Comparison of ENCODE assay signal across 1 cellular context in the genomic region with DNA sequence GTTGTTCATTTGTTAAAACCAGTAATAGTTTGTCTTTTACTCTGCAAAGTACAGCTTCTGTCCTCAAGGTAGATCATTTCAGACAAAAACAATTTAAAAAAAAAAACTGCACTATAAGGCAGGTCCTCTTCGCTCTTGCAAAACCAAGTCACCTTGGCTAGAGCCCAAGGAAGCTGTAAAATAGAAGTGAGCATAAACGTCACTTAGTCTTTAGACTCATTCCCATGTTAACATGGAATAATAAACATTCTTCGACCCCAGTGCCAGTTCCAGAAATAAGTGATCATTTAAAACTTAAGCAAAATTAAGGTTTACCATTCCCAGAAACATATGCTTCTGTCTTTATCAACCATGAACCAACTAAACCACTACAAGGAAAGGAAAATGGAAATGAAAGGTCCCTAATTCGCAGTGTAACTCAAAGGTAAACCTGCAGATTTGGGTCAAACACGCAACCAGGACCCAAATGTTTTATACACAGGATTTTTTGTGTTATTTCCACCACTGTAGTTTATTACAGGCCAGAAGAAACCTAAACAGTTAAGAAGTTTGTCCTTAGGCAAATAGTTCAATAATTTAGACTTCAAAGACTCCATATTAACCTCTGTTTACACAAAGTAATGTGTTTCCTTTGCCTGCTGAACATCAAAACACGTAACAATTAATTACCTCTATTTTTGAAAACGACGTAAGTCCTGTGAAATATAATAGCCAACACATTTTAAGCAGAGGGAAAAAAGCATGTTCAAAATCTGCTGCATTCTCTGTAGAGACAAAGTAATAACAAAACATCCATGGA.
TF ChIP-seq lines count a peak whose summit lies in the region.

No MANE protein-coding gene starts in this region.

TF ChIP-seq in HepG2, 621 proteins besides CTCF, POLR2A, EP300 and RAD21 (continued from another document and continues in another):
- TF ChIP-seq, protein P1, sequence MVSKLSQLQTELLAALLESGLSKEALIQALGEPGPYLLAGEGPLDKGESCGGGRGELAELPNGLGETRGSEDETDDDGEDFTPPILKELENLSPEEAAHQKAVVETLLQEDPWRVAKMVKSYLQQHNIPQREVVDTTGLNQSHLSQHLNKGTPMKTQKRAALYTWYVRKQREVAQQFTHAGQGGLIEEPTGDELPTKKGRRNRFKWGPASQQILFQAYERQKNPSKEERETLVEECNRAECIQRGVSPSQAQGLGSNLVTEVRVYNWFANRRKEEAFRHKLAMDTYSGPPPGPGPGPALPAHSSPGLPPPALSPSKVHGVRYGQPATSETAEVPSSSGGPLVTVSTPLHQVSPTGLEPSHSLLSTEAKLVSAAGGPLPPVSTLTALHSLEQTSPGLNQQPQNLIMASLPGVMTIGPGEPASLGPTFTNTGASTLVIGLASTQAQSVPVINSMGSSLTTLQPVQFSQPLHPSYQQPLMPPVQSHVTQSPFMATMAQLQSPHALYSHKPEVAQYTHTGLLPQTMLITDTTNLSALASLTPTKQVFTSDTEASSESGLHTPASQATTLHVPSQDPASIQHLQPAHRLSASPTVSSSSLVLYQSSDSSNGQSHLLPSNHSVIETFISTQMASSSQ (IDR thresholded peaks at IDR 0.05; ENCODE audit: low read depth): 0 out of 2 replicates have a peak, but pooled peaks have one; percentile 20
- TF ChIP-seq, protein P1 (CRISPR knock-in tag; IDR thresholded peaks at IDR 0.05; ENCODE audit: borderline replicate concordance): no peak
- TF ChIP-seq YEATS4 (CRISPR knock-in tag; IDR thresholded peaks at IDR 0.05; ENCODE audit: borderline replicate concordance): no peak
- TF ChIP-seq ADNP (CRISPR knock-in tag; IDR thresholded peaks at IDR 0.05): no peak
- TF ChIP-seq PCBP2 (optimal IDR thresholded peaks at IDR 0.05; ENCODE audit: low read depth, low read length, poor library complexity, severe bottlenecking): no peak
- TF ChIP-seq FOXP1 (IDR thresholded peaks at IDR 0.05): no peak
- TF ChIP-seq FOXP1 (CRISPR knock-in tag; IDR thresholded peaks at IDR 0.05): peak; percentile 57; the same call in 1 of the 2 replicates
- TF ChIP-seq, protein P2, sequence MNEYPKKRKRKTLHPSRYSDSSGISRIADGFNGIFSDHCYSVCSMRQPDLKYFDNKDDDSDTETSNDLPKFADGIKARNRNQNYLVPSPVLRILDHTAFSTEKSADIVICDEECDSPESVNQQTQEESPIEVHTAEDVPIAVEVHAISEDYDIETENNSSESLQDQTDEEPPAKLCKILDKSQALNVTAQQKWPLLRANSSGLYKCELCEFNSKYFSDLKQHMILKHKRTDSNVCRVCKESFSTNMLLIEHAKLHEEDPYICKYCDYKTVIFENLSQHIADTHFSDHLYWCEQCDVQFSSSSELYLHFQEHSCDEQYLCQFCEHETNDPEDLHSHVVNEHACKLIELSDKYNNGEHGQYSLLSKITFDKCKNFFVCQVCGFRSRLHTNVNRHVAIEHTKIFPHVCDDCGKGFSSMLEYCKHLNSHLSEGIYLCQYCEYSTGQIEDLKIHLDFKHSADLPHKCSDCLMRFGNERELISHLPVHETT (CRISPR knock-in tag; conservative IDR thresholded peaks at IDR 0.05): no peak
- TF ChIP-seq, protein P3, sequence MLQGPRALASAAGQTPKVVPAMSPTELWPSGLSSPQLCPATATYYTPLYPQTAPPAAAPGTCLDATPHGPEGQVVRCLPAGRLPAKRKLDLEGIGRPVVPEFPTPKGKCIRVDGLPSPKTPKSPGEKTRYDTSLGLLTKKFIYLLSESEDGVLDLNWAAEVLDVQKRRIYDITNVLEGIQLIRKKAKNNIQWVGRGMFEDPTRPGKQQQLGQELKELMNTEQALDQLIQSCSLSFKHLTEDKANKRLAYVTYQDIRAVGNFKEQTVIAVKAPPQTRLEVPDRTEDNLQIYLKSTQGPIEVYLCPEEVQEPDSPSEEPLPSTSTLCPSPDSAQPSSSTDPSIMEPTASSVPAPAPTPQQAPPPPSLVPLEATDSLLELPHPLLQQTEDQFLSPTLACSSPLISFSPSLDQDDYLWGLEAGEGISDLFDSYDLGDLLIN (CRISPR knock-in tag; IDR thresholded peaks at IDR 0.05; ENCODE audit: borderline replicate concordance): no peak
- no peak for TF ChIP-seq GABPB1 (CRISPR knock-in tag; IDR thresholded peaks at IDR 0.05)
- 0 out of 2 replicates have a peak, but pooled peaks have one; percentile 6 for TF ChIP-seq ZSCAN20 (CRISPR knock-in tag; IDR thresholded peaks at IDR 0.05; ENCODE audit: borderline replicate concordance)
- TF ChIP-seq TOPORS (CRISPR knock-in tag; IDR thresholded peaks at IDR 0.05): no peak
- TF ChIP-seq, protein P4, sequence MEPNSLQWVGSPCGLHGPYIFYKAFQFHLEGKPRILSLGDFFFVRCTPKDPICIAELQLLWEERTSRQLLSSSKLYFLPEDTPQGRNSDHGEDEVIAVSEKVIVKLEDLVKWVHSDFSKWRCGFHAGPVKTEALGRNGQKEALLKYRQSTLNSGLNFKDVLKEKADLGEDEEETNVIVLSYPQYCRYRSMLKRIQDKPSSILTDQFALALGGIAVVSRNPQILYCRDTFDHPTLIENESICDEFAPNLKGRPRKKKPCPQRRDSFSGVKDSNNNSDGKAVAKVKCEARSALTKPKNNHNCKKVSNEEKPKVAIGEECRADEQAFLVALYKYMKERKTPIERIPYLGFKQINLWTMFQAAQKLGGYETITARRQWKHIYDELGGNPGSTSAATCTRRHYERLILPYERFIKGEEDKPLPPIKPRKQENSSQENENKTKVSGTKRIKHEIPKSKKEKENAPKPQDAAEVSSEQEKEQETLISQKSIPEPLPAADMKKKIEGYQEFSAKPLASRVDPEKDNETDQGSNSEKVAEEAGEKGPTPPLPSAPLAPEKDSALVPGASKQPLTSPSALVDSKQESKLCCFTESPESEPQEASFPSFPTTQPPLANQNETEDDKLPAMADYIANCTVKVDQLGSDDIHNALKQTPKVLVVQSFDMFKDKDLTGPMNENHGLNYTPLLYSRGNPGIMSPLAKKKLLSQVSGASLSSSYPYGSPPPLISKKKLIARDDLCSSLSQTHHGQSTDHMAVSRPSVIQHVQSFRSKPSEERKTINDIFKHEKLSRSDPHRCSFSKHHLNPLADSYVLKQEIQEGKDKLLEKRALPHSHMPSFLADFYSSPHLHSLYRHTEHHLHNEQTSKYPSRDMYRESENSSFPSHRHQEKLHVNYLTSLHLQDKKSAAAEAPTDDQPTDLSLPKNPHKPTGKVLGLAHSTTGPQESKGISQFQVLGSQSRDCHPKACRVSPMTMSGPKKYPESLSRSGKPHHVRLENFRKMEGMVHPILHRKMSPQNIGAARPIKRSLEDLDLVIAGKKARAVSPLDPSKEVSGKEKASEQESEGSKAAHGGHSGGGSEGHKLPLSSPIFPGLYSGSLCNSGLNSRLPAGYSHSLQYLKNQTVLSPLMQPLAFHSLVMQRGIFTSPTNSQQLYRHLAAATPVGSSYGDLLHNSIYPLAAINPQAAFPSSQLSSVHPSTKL (CRISPR knock-in tag; IDR thresholded peaks at IDR 0.05): peak; percentile 50; the same call in 1 of the 2 replicates
- 0 out of 2 replicates have a peak, but pooled peaks have one; percentile 37 for TF ChIP-seq FOXJ3 (CRISPR knock-in tag; IDR thresholded peaks at IDR 0.05; ENCODE audit: borderline replicate concordance)
- TF ChIP-seq ZNF670 (CRISPR knock-in tag; IDR thresholded peaks at IDR 0.05; ENCODE audit: borderline replicate concordance): no peak
- no peak for TF ChIP-seq KDM5A (IDR thresholded peaks at IDR 0.05; ENCODE audit: borderline replicate concordance, low read length)
- no peak for TF ChIP-seq MYNN (CRISPR knock-in tag; IDR thresholded peaks at IDR 0.05; ENCODE audit: low read depth)
- TF ChIP-seq SIX1 (CRISPR knock-in tag; IDR thresholded peaks at IDR 0.05; ENCODE audit: borderline replicate concordance): peak; percentile 40; the same call in 1 of the 2 replicates
- TF ChIP-seq TCF7 (IDR thresholded peaks at IDR 0.05; ENCODE audit: low read depth): peak; percentile 81
- no peak for TF ChIP-seq STAG1 (CRISPR knock-in tag; IDR thresholded peaks at IDR 0.05)
- no peak for TF ChIP-seq RFX5 (IDR thresholded peaks at IDR 0.05; ENCODE audit: low read depth, low read length)
- no peak for TF ChIP-seq TP53 (CRISPR knock-in tag; conservative IDR thresholded peaks at IDR 0.05)
- TF ChIP-seq, protein P5, sequence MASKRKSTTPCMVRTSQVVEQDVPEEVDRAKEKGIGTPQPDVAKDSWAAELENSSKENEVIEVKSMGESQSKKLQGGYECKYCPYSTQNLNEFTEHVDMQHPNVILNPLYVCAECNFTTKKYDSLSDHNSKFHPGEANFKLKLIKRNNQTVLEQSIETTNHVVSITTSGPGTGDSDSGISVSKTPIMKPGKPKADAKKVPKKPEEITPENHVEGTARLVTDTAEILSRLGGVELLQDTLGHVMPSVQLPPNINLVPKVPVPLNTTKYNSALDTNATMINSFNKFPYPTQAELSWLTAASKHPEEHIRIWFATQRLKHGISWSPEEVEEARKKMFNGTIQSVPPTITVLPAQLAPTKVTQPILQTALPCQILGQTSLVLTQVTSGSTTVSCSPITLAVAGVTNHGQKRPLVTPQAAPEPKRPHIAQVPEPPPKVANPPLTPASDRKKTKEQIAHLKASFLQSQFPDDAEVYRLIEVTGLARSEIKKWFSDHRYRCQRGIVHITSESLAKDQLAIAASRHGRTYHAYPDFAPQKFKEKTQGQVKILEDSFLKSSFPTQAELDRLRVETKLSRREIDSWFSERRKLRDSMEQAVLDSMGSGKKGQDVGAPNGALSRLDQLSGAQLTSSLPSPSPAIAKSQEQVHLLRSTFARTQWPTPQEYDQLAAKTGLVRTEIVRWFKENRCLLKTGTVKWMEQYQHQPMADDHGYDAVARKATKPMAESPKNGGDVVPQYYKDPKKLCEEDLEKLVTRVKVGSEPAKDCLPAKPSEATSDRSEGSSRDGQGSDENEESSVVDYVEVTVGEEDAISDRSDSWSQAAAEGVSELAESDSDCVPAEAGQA (IDR thresholded peaks at IDR 0.05; ENCODE audit: low read depth): no peak
- TF ChIP-seq, protein P5 (CRISPR knock-in tag; IDR thresholded peaks at IDR 0.05; ENCODE audit: borderline replicate concordance): no peak
- peak; percentile 76 for TF ChIP-seq FOXA3 (CRISPR knock-in tag; IDR thresholded peaks at IDR 0.05)
- TF ChIP-seq HNRNPLL (IDR thresholded peaks at IDR 0.05; ENCODE audit: low read depth, low read length, poor library complexity, severe bottlenecking): no peak
- TF ChIP-seq, protein P6, sequence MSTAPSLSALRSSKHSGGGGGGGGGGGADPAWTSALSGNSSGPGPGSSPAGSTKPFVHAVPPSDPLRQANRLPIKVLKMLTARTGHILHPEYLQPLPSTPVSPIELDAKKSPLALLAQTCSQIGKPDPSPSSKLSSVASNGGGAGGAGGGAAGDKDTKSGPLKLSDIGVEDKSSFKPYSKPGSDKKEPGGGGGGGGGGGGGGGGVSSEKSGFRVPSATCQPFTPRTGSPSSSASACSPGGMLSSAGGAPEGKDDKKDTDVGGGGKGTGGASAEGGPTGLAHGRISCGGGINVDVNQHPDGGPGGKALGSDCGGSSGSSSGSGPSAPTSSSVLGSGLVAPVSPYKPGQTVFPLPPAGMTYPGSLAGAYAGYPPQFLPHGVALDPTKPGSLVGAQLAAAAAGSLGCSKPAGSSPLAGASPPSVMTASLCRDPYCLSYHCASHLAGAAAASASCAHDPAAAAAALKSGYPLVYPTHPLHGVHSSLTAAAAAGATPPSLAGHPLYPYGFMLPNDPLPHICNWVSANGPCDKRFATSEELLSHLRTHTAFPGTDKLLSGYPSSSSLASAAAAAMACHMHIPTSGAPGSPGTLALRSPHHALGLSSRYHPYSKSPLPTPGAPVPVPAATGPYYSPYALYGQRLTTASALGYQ (CRISPR knock-in tag; IDR thresholded peaks at IDR 0.05): 0 out of 2 replicates have a peak, but pooled peaks have one; percentile 35
- TF ChIP-seq, protein P7, sequence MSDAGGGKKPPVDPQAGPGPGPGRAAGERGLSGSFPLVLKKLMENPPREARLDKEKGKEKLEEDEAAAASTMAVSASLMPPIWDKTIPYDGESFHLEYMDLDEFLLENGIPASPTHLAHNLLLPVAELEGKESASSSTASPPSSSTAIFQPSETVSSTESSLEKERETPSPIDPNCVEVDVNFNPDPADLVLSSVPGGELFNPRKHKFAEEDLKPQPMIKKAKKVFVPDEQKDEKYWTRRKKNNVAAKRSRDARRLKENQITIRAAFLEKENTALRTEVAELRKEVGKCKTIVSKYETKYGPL (CRISPR knock-in tag; IDR thresholded peaks at IDR 0.05): no peak
- TF ChIP-seq MEIS2 (CRISPR knock-in tag; IDR thresholded peaks at IDR 0.05): no peak
- TF ChIP-seq NFIC (IDR thresholded peaks at IDR 0.05; ENCODE audit: low read length): peak; percentile 47; the same call in 1 of the 2 replicates
- TF ChIP-seq ATF1 (CRISPR knock-in tag; IDR thresholded peaks at IDR 0.05): peak; percentile 18; the same call in 1 of the 2 replicates
